16 cellular contexts compared by ENCODE assay signal in the genomic region with DNA sequence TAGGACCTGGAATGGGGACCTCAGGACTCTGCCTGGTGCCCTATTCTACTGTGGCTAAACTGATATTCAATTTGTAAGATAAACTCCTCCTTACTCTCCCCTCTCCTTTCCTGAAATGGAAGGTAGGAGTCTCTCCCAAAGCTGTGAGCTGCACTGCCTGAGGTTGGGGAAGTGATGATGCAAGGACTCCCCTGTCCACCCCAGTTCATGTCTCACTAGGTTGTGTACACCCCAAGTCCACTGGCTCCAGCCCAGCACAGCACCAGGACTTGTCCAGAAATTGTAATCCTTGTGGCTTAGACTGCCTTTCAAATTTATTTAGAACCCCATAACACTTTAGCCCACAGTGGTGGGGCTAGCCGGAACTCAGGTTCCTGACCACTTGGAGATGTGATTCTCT.
DNase-seq lines count a peak whose midpoint lies in the region; ATAC-seq and TF ChIP-seq lines count a peak whose summit lies in the region.
"Had no signal": no experiment of that assay in that cellular context is flagged by ENCODE, and none has a peak within 500 bp of the region (broad histone marks: within the 10 kb centered on the region; RNA-seq: fewer than 3 reads in every experiment).

No MANE protein-coding gene starts in this region.

- H3K4me3 ChIP-seq in GM23338 (no peak overlapping the region), prostate gland (no peak overlapping the region), right atrium auricular region (no peak overlapping the region), colonic mucosa (no peak overlapping the region)
- H3K4me3 ChIP-seq: A549, BLaER1, GM12878, HAP-1 had no signal

- H3K27me3 ChIP-seq in GM23338 (ENCODE audit: insufficient read depth) = no peaks in the 10 kb centered on the region
- peaks cover 4% of the 10 kb centered on the region for H3K27me3 ChIP-seq in foreskin keratinocyte
- no peaks in the 10 kb centered on the region for H3K27me3 ChIP-seq in prostate gland (replicated peaks; ENCODE audit: insufficient read depth)
- H3K27me3 ChIP-seq in right atrium auricular region = no peaks in the 10 kb centered on the region
- no peaks in the 10 kb centered on the region for H3K27me3 ChIP-seq in colonic mucosa
- H3K27me3 ChIP-seq: BLaER1 had no signal

- H3K27me3 Mint-ChIP-seq in GM23338 (ENCODE audit: insufficient read depth, low read depth, poor library complexity) (peaks cover 2% of the 10 kb centered on the region), MCF 10A (ENCODE audit: insufficient read depth, unreplicated experiment) (no peaks in the 10 kb centered on the region)

- POLR2A ChIA-PET in MCF 10A (lab: Yijun Ruan, JAX) = interaction anchor here (0.7 to 2.5 kb wide), 5 partner anchors 11 to 397 kb away, joined by 3 to 7 read pairs (median 4); no protein-coding TSS in a partner anchor

- H3K4me1 Mint-ChIP-seq in GM23338 = peaks cover 7% of the 10 kb centered on the region
- peaks cover 15% of the 10 kb centered on the region for H3K4me1 Mint-ChIP-seq in MCF 10A (ENCODE audit: insufficient read depth, unreplicated experiment)
- H3K4me1 Mint-ChIP-seq: IgD-negative memory B cell had no signal

- DNase-seq in GM23338 (ENCODE audit: low spot score) (no peak), MCF 10A (ENCODE audit: unreplicated experiment) (peak; percentile 67), foreskin keratinocyte (no peak), prostate gland (ENCODE audit: low spot score) (no peak), AG08396 (ENCODE audit: low spot score) (no peak), right atrium auricular region (ENCODE audit: low spot score) (no peak), colonic mucosa (no peak)
- DNase-seq: CD8-positive, alpha-beta T cell; DMS 273 treated with DMSO at 0.1 percent for 48 hours; DND-41 had no signal

- peaks cover 11% of the 10 kb centered on the region for H3K9me2 ChIP-seq in GM23338 (ENCODE audit: insufficient read depth)

- no peaks in the 10 kb centered on the region for H3K79me2 ChIP-seq in GM23338 (replicated peaks; ENCODE audit: insufficient read depth)

- H3K4me3 Mint-ChIP-seq in GM23338 (no peak overlapping the region), MCF 10A (ENCODE audit: unreplicated experiment) (no peak overlapping the region)
- H3K4me3 Mint-ChIP-seq: CD8-positive, alpha-beta T cell had no signal

- H2AFZ ChIP-seq in GM23338 = no peak overlapping the region

- H3K9ac ChIP-seq in colonic mucosa (ENCODE audit: low read depth in 2 of 2, low read length in 2 of 2) = no peak overlapping the region
- H3K9ac ChIP-seq: BLaER1 had no signal

- WGBS in prostate gland = 100% methylated on average over 1 of the region's 1 CpG

- H3K4me1 ChIP-seq in GM23338 (ENCODE audit: insufficient read depth) (no peaks in the 10 kb centered on the region), foreskin keratinocyte (peaks cover 9% of the 10 kb centered on the region), prostate gland (replicated peaks) (no peaks in the 10 kb centered on the region), right atrium auricular region (no peaks in the 10 kb centered on the region), colonic mucosa (no peaks in the 10 kb centered on the region)
- H3K4me1 ChIP-seq: A549, BLaER1, HAP-1 had no signal

- peaks cover 21% of the 10 kb centered on the region for H3K9me3 Mint-ChIP-seq in GM23338
- H3K9me3 Mint-ChIP-seq in MCF 10A (ENCODE audit: unreplicated experiment) = peaks cover 15% of the 10 kb centered on the region

- no peaks in the 10 kb centered on the region for H4K20me1 ChIP-seq in GM23338 (replicated peaks; ENCODE audit: insufficient read depth)
- H4K20me1 ChIP-seq: BLaER1 had no signal

- intact Hi-C loops in MCF 10A (cut with micrococcal nuclease) = no loop called here
- intact Hi-C loops in prostate gland (cut with DNase I) = no loop called here
- intact Hi-C loops in colonic mucosa (cut with DNase I) = no loop called here

- no TSS peak for BruUV-seq in MCF 10A (replicated peaks; lab: Mats Ljungman, UMichigan)

- H3K4me2 ChIP-seq in GM23338 = no peak overlapping the region
- H3K4me2 ChIP-seq: A549, BLaER1 had no signal

- H3K9me3 ChIP-seq in prostate gland (no peaks in the 10 kb centered on the region), right atrium auricular region (peaks cover 0 to 3% of the 10 kb centered on the region in 2 donors), colonic mucosa (no peaks in the 10 kb centered on the region)
- H3K9me3 ChIP-seq: A549, HAP-1 had no signal

- no peak for TF ChIP-seq POLR2A in prostate gland (IDR thresholded peaks at IDR 0.05)

- H3K36me3 Mint-ChIP-seq in GM23338 (ENCODE audit: low read depth) (peaks cover 18% of the 10 kb centered on the region), MCF 10A (ENCODE audit: insufficient read depth, unreplicated experiment) (no peaks in the 10 kb centered on the region)
- H3K36me3 Mint-ChIP-seq: CD8-positive, alpha-beta T cell; IgD-negative memory B cell had no signal

- no peaks in the 10 kb centered on the region for H3F3A ChIP-seq in GM23338 (replicated peaks; ENCODE audit: low read depth)

- H3K27ac Mint-ChIP-seq in GM23338 (peak overlapping the region; percentile 74; the same call in 1 of the 2 replicates), MCF 10A (ENCODE audit: low read depth, unreplicated experiment) (peak overlapping the region; percentile 72)
- H3K27ac Mint-ChIP-seq: CD8-positive, alpha-beta T cell; IgD-negative memory B cell had no signal

- H3K27ac ChIP-seq in GM23338 (ENCODE audit: low read depth) (no peak overlapping the region), foreskin keratinocyte (no peak overlapping the region), prostate gland (no peak overlapping the region), right atrium auricular region (no peak overlapping the region), colonic mucosa (no peak overlapping the region)
- H3K27ac ChIP-seq: A549, BLaER1 had no signal

- H3K36me3 ChIP-seq in GM23338 (ENCODE audit: insufficient read depth) (peaks cover 3% of the 10 kb centered on the region; the same call in 1 of the 2 replicates), prostate gland (no peaks in the 10 kb centered on the region), right atrium auricular region (no peaks in the 10 kb centered on the region), colonic mucosa (no peaks in the 10 kb centered on the region)
- H3K36me3 ChIP-seq: BLaER1, HAP-1 had no signal

- no peak for ATAC-seq in GM23338
- peak; percentile 4 for ATAC-seq in foreskin keratinocyte
- ATAC-seq: CD8-positive, alpha-beta T cell; GM12878; HepG2 had no signal

- CTCF ChIA-PET in MCF 10A (lab: Yijun Ruan, JAX) = interaction anchor here (0.7 to 1.6 kb wide), 2 partner anchors 9 to 25 kb away, joined by 3 to 4 read pairs; no protein-coding TSS in a partner anchor

- TF ChIP-seq CTCF in GM23338 (conservative IDR thresholded peaks at IDR 0.05; ENCODE audit: low read depth in 2 of 2) (no peak), MCF 10A (IDR thresholded peaks at IDR 0.05; ENCODE audit: unreplicated experiment) (no peak), foreskin keratinocyte (conservative IDR thresholded peaks at IDR 0.05) (no peak), prostate gland (IDR thresholded peaks at IDR 0.05) (no peak), right atrium auricular region (IDR thresholded peaks at IDR 0.05) (no peak), colonic mucosa (IDR thresholded peaks at IDR 0.05) (no peak)

TF ChIP-seq in GM23338, 12 proteins besides CTCF, POLR2A, EP300 and RAD21 (continues in another document):
- TF ChIP-seq, protein P1, sequence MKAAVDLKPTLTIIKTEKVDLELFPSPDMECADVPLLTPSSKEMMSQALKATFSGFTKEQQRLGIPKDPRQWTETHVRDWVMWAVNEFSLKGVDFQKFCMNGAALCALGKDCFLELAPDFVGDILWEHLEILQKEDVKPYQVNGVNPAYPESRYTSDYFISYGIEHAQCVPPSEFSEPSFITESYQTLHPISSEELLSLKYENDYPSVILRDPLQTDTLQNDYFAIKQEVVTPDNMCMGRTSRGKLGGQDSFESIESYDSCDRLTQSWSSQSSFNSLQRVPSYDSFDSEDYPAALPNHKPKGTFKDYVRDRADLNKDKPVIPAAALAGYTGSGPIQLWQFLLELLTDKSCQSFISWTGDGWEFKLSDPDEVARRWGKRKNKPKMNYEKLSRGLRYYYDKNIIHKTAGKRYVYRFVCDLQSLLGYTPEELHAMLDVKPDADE (IDR thresholded peaks at IDR 0.05) = no peak
